ENCODE assay signal across 26 cellular contexts in genomic region chr5:113282470-113282869, GRCh38.
DNase-seq lines count a peak whose midpoint lies in the region; ATAC-seq and TF ChIP-seq lines count a peak whose summit lies in the region.
"Had no signal": no experiment of that assay in that cellular context is flagged by ENCODE, and none has a peak within 500 bp of the region (broad histone marks: within the 10 kb centered on the region; RNA-seq: fewer than 3 reads in every experiment).

No MANE protein-coding gene starts in this region.

- H2BK5ac ChIP-seq in mesenchymal stem cell (ENCODE audit: low read depth, low read length, poor library complexity, severe bottlenecking): no peak overlapping the region

- 0 out of 2 replicates have a peak overlapping the region, but pooled peaks have one; percentile 12 for H3K27ac Mint-ChIP-seq in WTC11
- H3K27ac Mint-ChIP-seq in type B pancreatic cell: peak overlapping the region; percentile 21
- H3K27ac Mint-ChIP-seq: CD4-positive, alpha-beta memory T cell; HFFc6 had no signal

- H3K4me1 ChIP-seq in cardiac muscle cell (ENCODE audit: low read depth) (peaks cover 39% of the 10 kb centered on the region), mesenchymal stem cell (ENCODE audit: control insufficient read depth, insufficient read depth, low read depth, low read length) (peaks cover 7% of the 10 kb centered on the region), stomach (peaks cover 0 to 24% (median 3%) of the 10 kb centered on the region in 4 donors)
- H3K4me1 ChIP-seq: BLaER1, Caco-2 had no signal

- H3K4me3 Mint-ChIP-seq in WTC11: no peak overlapping the region
- no peak overlapping the region for H3K4me3 Mint-ChIP-seq in type B pancreatic cell
- H3K4me3 Mint-ChIP-seq: CD4-positive, alpha-beta memory T cell; H9; HFFc6 had no signal

- no peak for TF ChIP-seq EP300 in stomach (IDR thresholded peaks at IDR 0.05)

- H2AK5ac ChIP-seq in mesenchymal stem cell (ENCODE audit: low read length, severe bottlenecking): peak overlapping the region; percentile 54

- TF ChIP-seq CTCF in cardiac muscle cell (IDR thresholded peaks at IDR 0.05; ENCODE audit: low read depth, low read length): no peak
- no peak for TF ChIP-seq CTCF in WTC11 (IDR thresholded peaks at IDR 0.05)
- no peak for TF ChIP-seq CTCF in type B pancreatic cell (conservative IDR thresholded peaks at IDR 0.05)
- no peak for TF ChIP-seq CTCF in foreskin fibroblast (IDR thresholded peaks at IDR 0.05; ENCODE audit: low read depth, low read length)
- TF ChIP-seq CTCF in stomach (IDR thresholded peaks at IDR 0.05): no peak

- no peak for TF ChIP-seq POLR2A in stomach (IDR thresholded peaks at IDR 0.05)

- no peaks in the 10 kb centered on the region for H3K27me3 ChIP-seq in cardiac muscle cell
- H3K27me3 ChIP-seq in mesenchymal stem cell (ENCODE audit: control insufficient read depth in 1 of 2, insufficient read depth in 1 of 2, low read length in 2 of 2): no peaks in the 10 kb centered on the region
- no peaks in the 10 kb centered on the region for H3K27me3 ChIP-seq in stomach
- H3K27me3 ChIP-seq: BLaER1, SJSA1 had no signal

- H3K4me1 Mint-ChIP-seq in WTC11 (peaks cover 62% of the 10 kb centered on the region), type B pancreatic cell (ENCODE audit: unreplicated experiment) (peaks cover 17% of the 10 kb centered on the region)

- H4K8ac ChIP-seq in mesenchymal stem cell (ENCODE audit: low read length): no peak overlapping the region

- DNase-seq in cardiac muscle cell (ENCODE audit: low read depth in 1 of 2, low spot score in 1 of 2) (no peak), cardiac septum (ENCODE audit: low spot score) (no peak), WTC11 (ENCODE audit: low spot score) (no peak), mesenchymal stem cell (no peak), type B pancreatic cell (ENCODE audit: extremely low spot score, unreplicated experiment) (no peak), foreskin fibroblast (no peak), stomach (no peak), NCI-H510A (lab: John Stamatoyannopoulos, UW) (no peak)
- DNase-seq: ACHN; Caco-2; CD4-positive, alpha-beta memory T cell; DND-41; GM23248; H9; HFFc6; KBM-7; NCI-H1092 treated with DMSO at 0.1 percent for 48 hours; NCI-H1436 treated with DMSO at 0.1 percent for 48 hours; NCI-H1930; NCI-H510A treated with DMSO at 0.1 percent for 48 hours; NCI-H82 had no signal

- H2AFZ ChIP-seq in mesenchymal stem cell (ENCODE audit: low read depth, low read length): no peak overlapping the region
- H2AFZ ChIP-seq: GM23248 had no signal

- CTCF ChIA-PET in WTC11 (lab: Charles Lee): no interaction called here

- H3K27me3 Mint-ChIP-seq in WTC11 (ENCODE audit: low read depth): no peaks in the 10 kb centered on the region
- H3K27me3 Mint-ChIP-seq in type B pancreatic cell: no peaks in the 10 kb centered on the region
- H3K27me3 Mint-ChIP-seq: CD4-positive, alpha-beta memory T cell had no signal

- intact Hi-C loops in cardiac septum (cut with DNase I) (no loop called here), stomach (cut with DNase I; ENCODE audit: low total_unique reads) (no loop called here)

- H3K36me3 ChIP-seq in cardiac muscle cell (no peaks in the 10 kb centered on the region), mesenchymal stem cell (ENCODE audit: control insufficient read depth in 1 of 2, insufficient read depth in 2 of 2, low read depth in 1 of 2, low read length in 2 of 2) (peaks cover 0 to under 1% of the 10 kb centered on the region in 2 experiments), stomach (no peaks in the 10 kb centered on the region)
- H3K36me3 ChIP-seq: BLaER1, SJSA1 had no signal

- H2BK15ac ChIP-seq in mesenchymal stem cell (ENCODE audit: low read depth, poor library complexity, severe bottlenecking): no peak overlapping the region

- H3K4me3 ChIP-seq in cardiac muscle cell (no peak overlapping the region), mesenchymal stem cell (ENCODE audit: insufficient read depth in 1 of 2, low read depth in 1 of 2, low read length in 2 of 2) (no peak overlapping the region), foreskin fibroblast (ENCODE audit: low read depth in 1 of 2, low read length in 2 of 2) (no peak overlapping the region), stomach (no peak overlapping the region)
- H3K4me3 ChIP-seq: BLaER1, GM23248, SJSA1 had no signal

- H3K36me3 Mint-ChIP-seq in WTC11 (no peaks in the 10 kb centered on the region), type B pancreatic cell (peaks cover 4% of the 10 kb centered on the region)

- H2BK12ac ChIP-seq in mesenchymal stem cell (ENCODE audit: low read length in 2 of 2): no peak overlapping the region

- H3K18ac ChIP-seq in mesenchymal stem cell (ENCODE audit: low read depth in 1 of 2, low read length in 2 of 2): no peak overlapping the region

- peak overlapping the region; percentile 70 for H3K27ac ChIP-seq in cardiac muscle cell
- H3K27ac ChIP-seq in mesenchymal stem cell (ENCODE audit: low read length, poor library complexity, severe bottlenecking): peak overlapping the region; percentile 49
- no peak overlapping the region for H3K27ac ChIP-seq in stomach
- H3K27ac ChIP-seq: 22Rv1, BLaER1, GM23248, HL-60, SJSA1 had no signal

- WGBS in mesenchymal stem cell: 88% methylated on average over 2 of the region's 2 CpGs
- 69 to 84% (median 81%) methylated on average over 2 of the region's 2 CpGs for WGBS in stomach, 5 donors

- no peak for ATAC-seq in WTC11
- ATAC-seq: Right ventricle myocardium inferior had no signal

- H3K9me3 ChIP-seq in cardiac muscle cell (ENCODE audit: low read depth): no peaks in the 10 kb centered on the region
- no peaks in the 10 kb centered on the region for H3K9me3 ChIP-seq in mesenchymal stem cell (ENCODE audit: control insufficient read depth, low read length)
- no peaks in the 10 kb centered on the region for H3K9me3 ChIP-seq in stomach
- H3K9me3 ChIP-seq: BLaER1, Caco-2, SJSA1 had no signal

- H4K91ac ChIP-seq in mesenchymal stem cell (ENCODE audit: low read length): no peak overlapping the region

- H3K9me3 Mint-ChIP-seq in WTC11: no peaks in the 10 kb centered on the region
- no peaks in the 10 kb centered on the region for H3K9me3 Mint-ChIP-seq in type B pancreatic cell
- H3K9me3 Mint-ChIP-seq: HFFc6 had no signal

- no peak overlapping the region for H3K23ac ChIP-seq in mesenchymal stem cell (ENCODE audit: low read length in 2 of 2)

- POLR2A ChIA-PET in WTC11 (lab: Charles Lee): no interaction called here

- H3K4ac ChIP-seq in mesenchymal stem cell (ENCODE audit: low read depth in 1 of 2, low read length in 2 of 2): no peak overlapping the region

- no peak overlapping the region for H3K9ac ChIP-seq in mesenchymal stem cell (ENCODE audit: low read length)
- H3K9ac ChIP-seq: BLaER1, GM23248 had no signal

- no peak overlapping the region for H2BK120ac ChIP-seq in mesenchymal stem cell (ENCODE audit: low read depth, low read length)

- no peak overlapping the region for H3K14ac ChIP-seq in mesenchymal stem cell (ENCODE audit: low read length in 2 of 2)

- H3K4me2 ChIP-seq in mesenchymal stem cell (ENCODE audit: low read length, poor library complexity, severe bottlenecking): peak overlapping the region; percentile 30
- H3K4me2 ChIP-seq: BLaER1 had no signal

- peaks cover 33% of the 10 kb centered on the region for H3K79me1 ChIP-seq in mesenchymal stem cell (replicated peaks; ENCODE audit: low read length, poor library complexity, severe bottlenecking)

TF ChIP-seq in WTC11, 78 proteins besides CTCF, POLR2A, EP300 and RAD21 (continues in another document):
- TF ChIP-seq NFATC4 (CRISPR knock-in tag; IDR thresholded peaks at IDR 0.05) (no peak), MLX (CRISPR knock-in tag; IDR thresholded peaks at IDR 0.05) (no peak), PRDM15 (CRISPR knock-in tag; IDR thresholded peaks at IDR 0.05) (no peak), CREM (CRISPR knock-in tag; IDR thresholded peaks at IDR 0.05) (no peak), CDX4 (CRISPR knock-in tag; IDR thresholded peaks at IDR 0.05; ENCODE audit: borderline replicate concordance) (no peak), RELA (CRISPR knock-in tag; IDR thresholded peaks at IDR 0.05; ENCODE audit: borderline replicate concordance) (no peak)

Comparison
In these comparisons a context has a peak if more than half of its experiments do, and no peak if none do; other contexts are left out.
1. H3K27ac ChIP-seq: peak in cardiac muscle cell (single experiment) and mesenchymal stem cell (single experiment); none in stomach (0 of 5).